ENCODE assay signal across 1 cellular context in genomic region chr17:35747540-35748017, GRCh38.
TF ChIP-seq lines count a peak whose summit lies in the region.

No MANE protein-coding gene starts in this region.

TF ChIP-seq in IMR-90, 13 proteins besides CTCF, POLR2A, EP300 and RAD21:
- TF ChIP-seq SMC3 (IDR thresholded peaks at IDR 0.05; ENCODE audit: low read depth, low read length), result peak; percentile 88
- TF ChIP-seq MAZ (IDR thresholded peaks at IDR 0.05; ENCODE audit: borderline replicate concordance, low read depth, low read length), result 0 out of 2 replicates have a peak, but pooled peaks have one; percentile 26
- no peak for TF ChIP-seq USF2 (IDR thresholded peaks at IDR 0.05; ENCODE audit: low read depth, low read length)
- TF ChIP-seq CEBPB (IDR thresholded peaks at IDR 0.05; ENCODE audit: low read depth, low read length), result no peak
- no peak for TF ChIP-seq MXI1 (IDR thresholded peaks at IDR 0.05; ENCODE audit: borderline replicate concordance, low read depth, low read length)
- TF ChIP-seq RFX5 (IDR thresholded peaks at IDR 0.05; ENCODE audit: low read depth, low read length), result no peak
- no peak for TF ChIP-seq FOS (IDR thresholded peaks at IDR 0.05; ENCODE audit: low read depth, low read length)
- peak; percentile 20; the same call in 1 of the 2 replicates for TF ChIP-seq MAFK (IDR thresholded peaks at IDR 0.05; ENCODE audit: low read depth, low read length)
